ENCODE assay signal across 6 cellular contexts in the genomic region with DNA sequence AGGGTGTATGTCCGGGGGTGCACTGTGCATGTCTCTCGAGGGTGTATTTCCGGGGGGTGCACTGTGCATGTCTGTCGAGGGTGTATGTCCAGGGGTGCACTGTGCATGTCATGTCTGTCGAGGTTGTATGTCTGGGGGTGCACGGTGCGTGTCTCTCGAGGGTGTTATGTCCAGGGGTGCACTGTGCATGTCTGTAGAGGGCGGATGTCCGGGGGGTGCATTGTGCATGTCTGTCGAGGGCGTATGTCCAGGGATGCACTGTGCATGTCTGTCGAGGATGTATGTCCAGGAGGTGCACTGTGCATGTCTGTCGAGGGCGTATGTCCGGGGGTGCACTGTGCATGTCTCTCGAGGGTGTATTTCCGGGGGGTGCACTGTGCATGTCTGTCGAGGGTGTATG.
A peak's percentile ranks its signal among the peaks of the same experiment; 100 is the strongest.
DNase-seq lines count a peak whose midpoint lies in the region; FAIRE-seq and TF ChIP-seq lines count a peak whose summit lies in the region.
"Not testable (repeated sequence)": the region's sequence is repeated elsewhere in the genome, so short reads cannot be mapped to it uniquely, and the experiment has no call there.

No MANE protein-coding gene starts in this region.

- WGBS in spleen, 5 donors = 86 to 94% (median 91%) methylated on average over 19 of the region's 19 CpGs

- peak; percentile 36 for FAIRE-seq in bronchial epithelial cell (lab: Jason Lieb, UNC)

- not testable (repeated sequence) for H3K4me1 ChIP-seq in right atrium auricular region, spleen

- peak; percentile 11 for DNase-seq in activated CD8-positive, alpha-beta memory T cell treated with anti-CD3 and anti-CD28 coated beads for 24 hours
- not testable (repeated sequence) for DNase-seq in bronchial epithelial cell (ENCODE audit: low read depth)
- DNase-seq in right atrium auricular region (ENCODE audit: low spot score) (peak; percentile 50), mesenteric fat pad (ENCODE audit: low spot score) (peak; percentile 74), spleen (peak; percentile 58), ureter (ENCODE audit: low spot score) (peak; percentile 26)

- intact Hi-C loops in spleen (cut with DNase I; ENCODE audit: low total_unique reads) = not testable (repeated sequence)

- not testable (repeated sequence) for TF ChIP-seq POLR2A in spleen (IDR thresholded peaks at IDR 0.05)

- not testable (repeated sequence) for H3K27ac ChIP-seq in right atrium auricular region, spleen

- H3K27me3 ChIP-seq in bronchial epithelial cell (ENCODE audit: control insufficient read depth, insufficient read depth, low read length); right atrium auricular region; spleen (replicated peaks in 1 of 7): not testable (repeated sequence)

- not testable (repeated sequence) for H3K9me3 ChIP-seq in right atrium auricular region, spleen

- not testable (repeated sequence) for H3K36me3 ChIP-seq in bronchial epithelial cell (ENCODE audit: control insufficient read depth, insufficient read depth, low read length); right atrium auricular region; spleen

- not testable (repeated sequence) for H3K4me3 ChIP-seq in bronchial epithelial cell (ENCODE audit: low read depth, low read length); right atrium auricular region; spleen

- TF ChIP-seq CTCF in bronchial epithelial cell (IDR thresholded peaks at IDR 0.05; ENCODE audit: insufficient read depth, low read length, severe bottlenecking); right atrium auricular region (IDR thresholded peaks at IDR 0.05); spleen (IDR thresholded peaks at IDR 0.05 in 8 of 11, conservative IDR thresholded peaks at IDR 0.05 in 3 of 11): not testable (repeated sequence)
